Comparison of ENCODE assay signal across 26 cellular contexts in genomic region chr2:181755181-181755580, GRCh38.
"Had no signal": no experiment of that assay in that cellular context is flagged by ENCODE, and none has a peak within 500 bp of the region (broad histone marks: within the 10 kb centered on the region; RNA-seq: fewer than 3 reads in every experiment).

No MANE protein-coding gene starts in this region.

- DNase-seq: occipital lobe; ovary; posterior cingulate gyrus; psoas muscle; right cardiac atrium; right lobe of liver; sigmoid colon; small intestine; stimulated activated CD4-positive, alpha-beta T cell treated with anti-CD3 and anti-CD28 coated beads, Interleukin-15, amount 100 ng/mL, for 24 hours; stimulated activated CD4-positive, alpha-beta T cell treated with anti-CD3 and anti-CD28 coated beads, Interleukin-2, amount 100 ng/mL, for 24 hours; stimulated activated CD4-positive, alpha-beta T cell treated with anti-CD3 and anti-CD28 coated beads, Interleukin-2, amount 100 ng/mL, for 48 hours; stimulated activated CD4-positive, alpha-beta T cell treated with anti-CD3 and anti-CD28 coated beads, Interleukin-4, amount 100 ng/mL, for 24 hours; stimulated activated naive B cell treated with anti-CD40 and anti-IgM and Interleukin-4, amounts not matched to agents 10 μg/mL and 1 μg/mL and 100 μg/mL, for 72 hours; stimulated activated naive CD4-positive, alpha-beta T cell treated with Interleukin-2 at 50 U/mL for 16 hours; stomach; thyroid gland; upper lobe of left lung had no signal

- H2AFZ ChIP-seq: neural progenitor cell, parathyroid adenoma had no signal

- H3K36me3 ChIP-seq: neural progenitor cell, ovary, right lobe of liver, sigmoid colon, stomach, thoracic aorta, thyroid gland, tibial nerve, upper lobe of left lung, vagina had no signal

- ATAC-seq: psoas muscle; right cardiac atrium; right lobe of liver; stimulated activated effector memory CD8-positive, alpha-beta T cell treated with anti-CD3 and anti-CD28 coated beads, Interleukin-12 subunit alpha, Interleukin-12 subunit beta, amount 100 ng/mL, for 72 hours; stimulated activated naive B cell treated with anti-CD40 and anti-IgM and Interleukin-4, amounts not matched to agents 10 μg/mL and 1 μg/mL and 100 μg/mL, for 72 hours had no signal

- H3K27me3 ChIP-seq: neural progenitor cell, ovary, right lobe of liver, sigmoid colon, stomach, thyroid gland, tibial nerve, upper lobe of left lung, vagina had no signal

- H3K4me1 ChIP-seq: parathyroid adenoma, psoas muscle, right lobe of liver, sigmoid colon, thyroid gland, upper lobe of left lung, vagina had no signal

- H3K4me3 ChIP-seq: neural progenitor cell, ovary, psoas muscle, right lobe of liver, sigmoid colon, stomach, thoracic aorta, thyroid gland, tibial nerve, upper lobe of left lung, vagina had no signal

- H3K4me1 Mint-ChIP-seq: stimulated activated effector memory CD8-positive, alpha-beta T cell treated with anti-CD3 and anti-CD28 coated beads, Interleukin-12 subunit alpha, Interleukin-12 subunit beta, amount 100 ng/mL, for 72 hours; stimulated activated naive B cell treated with anti-CD40 and anti-IgM and Interleukin-4, amounts not matched to agents 10 μg/mL and 1 μg/mL and 100 μg/mL, for 72 hours had no signal

- H3K27ac Mint-ChIP-seq: progenitor cell of endocrine pancreas; stimulated activated effector memory CD8-positive, alpha-beta T cell treated with anti-CD3 and anti-CD28 coated beads, Interleukin-12 subunit alpha, Interleukin-12 subunit beta, amount 100 ng/mL, for 72 hours; stimulated activated naive B cell treated with anti-CD40 and anti-IgM and Interleukin-4, amounts not matched to agents 10 μg/mL and 1 μg/mL and 100 μg/mL, for 72 hours; stimulated activated naive CD8-positive, alpha-beta T cell treated with anti-CD3 and anti-CD28 coated beads, Interleukin-15, Interleukin-2, amounts not matched to agents 100 ng/mL and 50 ng/mL, for 24 hours had no signal

- H3K9ac ChIP-seq: neural progenitor cell, parathyroid adenoma had no signal

- H3K36me3 Mint-ChIP-seq: neural progenitor cell; stimulated activated effector memory CD8-positive, alpha-beta T cell treated with anti-CD3 and anti-CD28 coated beads, Interleukin-12 subunit alpha, Interleukin-12 subunit beta, amount 100 ng/mL, for 72 hours had no signal

- H3K27ac ChIP-seq: neural progenitor cell, ovary, parathyroid adenoma, psoas muscle, right lobe of liver, sigmoid colon, stomach, thoracic aorta, thyroid gland, upper lobe of left lung, vagina had no signal

- H3K4me3 Mint-ChIP-seq: nephron; neural progenitor cell; stimulated activated effector memory CD8-positive, alpha-beta T cell treated with anti-CD3 and anti-CD28 coated beads, Interleukin-12 subunit alpha, Interleukin-12 subunit beta, amount 100 ng/mL, for 72 hours; stimulated activated naive B cell treated with anti-CD40 and anti-IgM and Interleukin-4, amounts not matched to agents 10 μg/mL and 1 μg/mL and 100 μg/mL, for 72 hours; stimulated activated naive CD8-positive, alpha-beta T cell treated with anti-CD3 and anti-CD28 coated beads, Interleukin-15, Interleukin-2, amounts not matched to agents 100 ng/mL and 50 ng/mL, for 24 hours had no signal

- H3K4me2 ChIP-seq: neural progenitor cell had no signal

- H3K9me3 ChIP-seq: ovary, psoas muscle, right lobe of liver, sigmoid colon, stomach, thoracic aorta, thyroid gland, tibial nerve, upper lobe of left lung, vagina had no signal

- H3K79me2 ChIP-seq: parathyroid adenoma had no signal
